11 cellular contexts compared by ENCODE assay signal in genomic region chr6:138105446-138105845, GRCh38. TPM values are rescaled to one million over a fixed set of nuclear protein-coding genes. Genes with fewer than 3 reads are reported as not detected.
A peak's percentile ranks its signal among the peaks of the same experiment; 100 is the strongest.
DNase-seq lines count a peak whose midpoint lies in the region; ATAC-seq and TF ChIP-seq lines count a peak whose summit lies in the region.
"Had no signal": no experiment of that assay in that cellular context is flagged by ENCODE, and none has a peak within 500 bp of the region (broad histone marks: within the 10 kb centered on the region; RNA-seq: fewer than 3 reads in every experiment).

No MANE protein-coding gene starts in this region.

- no peaks in the 10 kb centered on the region for H4K20me1 ChIP-seq in mammary epithelial cell (ENCODE audit: insufficient read depth, low read length)

- peaks cover 22 to 40% (median 22%) of the 10 kb centered on the region in 3 donors for H3K4me1 Mint-ChIP-seq in CD8-positive, alpha-beta memory T cell

- in situ Hi-C loops in mammary epithelial cell (cut with MboI; ENCODE audit: low sequenced_read_pairs in 2 of 2) = loop anchor here (5.0 to 25.0 kb wide), 4 partner anchors 73 to 657 kb away; partner anchors contain the start of gene CCDC28A (in 2 of the 2)

- H3K9me3 Mint-ChIP-seq in CD8-positive, alpha-beta memory T cell = no peaks in the 10 kb centered on the region

- peak overlapping the region; percentile 80 for H2BK15ac ChIP-seq in mesendoderm (replicated peaks; ENCODE audit: low read depth)

- peak overlapping the region; percentile 100 for H3K9ac ChIP-seq in mammary epithelial cell (ENCODE audit: insufficient read depth, low read length)
- H3K9ac ChIP-seq in mesendoderm (ENCODE audit: low read length) = peak overlapping the region; percentile 54

- H3K56ac ChIP-seq in mesendoderm (ENCODE audit: low read length) = peak overlapping the region; percentile 71

- peak overlapping the region; percentile 25 to 94 (median 91) for H3K4me3 Mint-ChIP-seq in CD8-positive, alpha-beta memory T cell

- peak overlapping the region; percentile 67 for H3K4ac ChIP-seq in mesendoderm (ENCODE audit: low read depth, low read length)

- peaks cover 0 to 4% (median 2%) of the 10 kb centered on the region in 3 donors for H3K36me3 Mint-ChIP-seq in CD8-positive, alpha-beta memory T cell

- no peak overlapping the region for H3K23ac ChIP-seq in mesendoderm (ENCODE audit: low read length)

- peak in 1 of 2 donors; percentile 6 for TF ChIP-seq CTCF in mammary epithelial cell (conservative IDR thresholded peaks at IDR 0.05 in 1 of 2, IDR thresholded peaks at IDR 0.05 in 1 of 2; ENCODE audit: extremely low read depth in 1 of 2, insufficient read depth in 1 of 2, low read depth in 1 of 2, low read length in 2 of 2)

- intact Hi-C loops in mammary epithelial cell (cut with micrococcal nuclease) = loop anchor here (1.0 to 10.0 kb wide), 3 partner anchors 17 to 441 kb away; no protein-coding TSS in a partner anchor

- H3K27me3 ChIP-seq in CD8-positive, alpha-beta memory T cell (ENCODE audit: insufficient read depth, low read length, poor library complexity, severe bottlenecking) = peaks cover 10% of the 10 kb centered on the region
- H3K27me3 ChIP-seq in MG63 = no peaks in the 10 kb centered on the region
- no peaks in the 10 kb centered on the region for H3K27me3 ChIP-seq in mammary epithelial cell (ENCODE audit: insufficient read depth, low read length)
- H3K27me3 ChIP-seq in mesendoderm (ENCODE audit: insufficient read depth, low read length, poor library complexity) = no peaks in the 10 kb centered on the region

- BruUV-seq in mammary epithelial cell (replicated peaks; lab: Mats Ljungman, UMichigan) = no TSS peak

- peak overlapping the region; percentile 85 for H3K18ac ChIP-seq in mesendoderm (ENCODE audit: low read length)

- H4K8ac ChIP-seq in mesendoderm (ENCODE audit: low read depth, low read length) = no peak overlapping the region

- no peak overlapping the region for H2BK5ac ChIP-seq in mesendoderm (ENCODE audit: low read length)

- H3K4me1 ChIP-seq in CD8-positive, alpha-beta memory T cell (ENCODE audit: insufficient read depth, low read length) = peaks cover 13% of the 10 kb centered on the region
- peaks cover 31% of the 10 kb centered on the region for H3K4me1 ChIP-seq in mammary epithelial cell (ENCODE audit: insufficient read depth, low read length)
- peaks cover 11% of the 10 kb centered on the region for H3K4me1 ChIP-seq in mesendoderm (ENCODE audit: control insufficient read depth, low read depth, low read length)

- no peak overlapping the region for H3K27ac ChIP-seq in CD8-positive, alpha-beta memory T cell (ENCODE audit: low read depth, low read length)
- peak overlapping the region; percentile 99 for H3K27ac ChIP-seq in mammary epithelial cell (ENCODE audit: insufficient read depth, low read depth, low read length)
- H3K27ac ChIP-seq in mesendoderm (ENCODE audit: low read depth, low read length) = peak overlapping the region; percentile 56

- POLR2A ChIA-PET in CD8-positive, alpha-beta memory T cell (lab: Charles Lee) = no interaction called here

- no peak overlapping the region for H4K5ac ChIP-seq in mesendoderm (ENCODE audit: low read length)

- H3K79me1 ChIP-seq in mesendoderm (ENCODE audit: low read length) = no peaks in the 10 kb centered on the region

- no peak overlapping the region for H3K4me3 ChIP-seq in CD8-positive, alpha-beta memory T cell (ENCODE audit: low read length)
- H3K4me3 ChIP-seq in MG63 (peak overlapping the region; percentile 81), mammary epithelial cell (replicated peaks in 1 of 3; ENCODE audit: insufficient read depth in 1 of 3, low read depth in 2 of 3, low read length in 3 of 3) (peak overlapping the region; percentile 82 to 95 (median 90)), mesendoderm (ENCODE audit: low read length) (no peak overlapping the region)

- H3K4me2 ChIP-seq in mammary epithelial cell (ENCODE audit: insufficient read depth, low read depth, low read length) (peak overlapping the region; percentile 91), mesendoderm (ENCODE audit: low read length) (peak overlapping the region; percentile 41)

- H3K9me3 ChIP-seq in CD8-positive, alpha-beta memory T cell (ENCODE audit: low read length) = no peaks in the 10 kb centered on the region
- no peaks in the 10 kb centered on the region for H3K9me3 ChIP-seq in MG63
- no peaks in the 10 kb centered on the region for H3K9me3 ChIP-seq in mammary epithelial cell (replicated peaks; ENCODE audit: insufficient read depth, low read length)

- H3K79me2 ChIP-seq in mammary epithelial cell (ENCODE audit: insufficient read depth, low read length) (peaks cover 71% of the 10 kb centered on the region), mesendoderm (ENCODE audit: control insufficient read depth, insufficient read depth, low read length) (peaks cover 20% of the 10 kb centered on the region)

- ATAC-seq in HG03159 (IDR thresholded peaks at IDR 0.05; ENCODE audit: unreplicated experiment) = no peak

- no peak for DNase-seq in CD8-positive, alpha-beta memory T cell
- DNase-seq in MG63 (no peak), mammary epithelial cell (peak; percentile 93), mesendoderm (peak; percentile 27), medulla oblongata (ENCODE audit: extremely low spot score) (no peak)
- DNase-seq in activated T-cell treated with anti-CD3 and anti-CD28 coated beads, Interleukin-2, amount 50 U/mL, for 1 hour = no peak
- no peak for DNase-seq in activated CD4-positive, alpha-beta T cell treated with anti-CD3 and anti-CD28 coated beads for 48 hours
- DNase-seq: GDM1; NCI-H2081 treated with DMSO at 0.1 percent for 48 hours; stimulated activated CD4-positive, alpha-beta T cell treated with anti-CD3 and anti-CD28 coated beads, Interleukin-1b, Interleukin-23, amount 100 ng/mL, for 48 hours had no signal

- H3K27me3 Mint-ChIP-seq in CD8-positive, alpha-beta memory T cell = peaks cover 0 to 3% of the 10 kb centered on the region in 2 donors

- H3K27ac Mint-ChIP-seq in CD8-positive, alpha-beta memory T cell = peak overlapping the region in 1 of 8 donors; percentile 17

- no peak overlapping the region for H2AK5ac ChIP-seq in mesendoderm (ENCODE audit: low read length)

- H2AFZ ChIP-seq in mammary epithelial cell (ENCODE audit: low read depth, low read length) = no peak overlapping the region

- dilution Hi-C loops in mammary epithelial cell (cut with HindIII; ENCODE audit: low sequenced_read_pairs) = no loop called here

- no peak overlapping the region for H2BK120ac ChIP-seq in mesendoderm (ENCODE audit: low read depth, low read length)

- CTCF ChIA-PET in CD8-positive, alpha-beta memory T cell (lab: Charles Lee) = interaction anchor here (0.8 to 3.4 kb wide), 4 partner anchors 10 to 103 kb away, joined by 3 to 24 read pairs (median 18); no protein-coding TSS in a partner anchor
- CTCF ChIA-PET in mammary epithelial cell (lab: Charles Lee; ENCODE audit: low non-redundant PET) = interaction anchor here (1.7 kb wide), 2 partner anchors 98 to 101 kb away, joined by 7 to 8 read pairs; no protein-coding TSS in a partner anchor

- WGBS in mammary epithelial cell (ENCODE audit: low coverage, missing lambda C conversion rate) = 2% methylated on average over 5 of the region's 5 CpGs
- no CpG with 5 or more reads among the region's 5 CpGs for WGBS in mesendoderm (ENCODE audit: extremely low coverage, insufficient coverage, low lambda C conversion rate)

- no peaks in the 10 kb centered on the region for H3K36me3 ChIP-seq in CD8-positive, alpha-beta memory T cell (ENCODE audit: insufficient read depth, low read length)
- peaks cover 3% of the 10 kb centered on the region for H3K36me3 ChIP-seq in MG63
- H3K36me3 ChIP-seq in mammary epithelial cell (ENCODE audit: insufficient read depth, low read length) = no peaks in the 10 kb centered on the region
- no peaks in the 10 kb centered on the region for H3K36me3 ChIP-seq in mesendoderm (ENCODE audit: control insufficient read depth, insufficient read depth, low read length)

RNA-seq across cellular contexts. Expression of gene PERP, which starts 1.8 kb away (rescaled TPM):
- total RNA-seq in CD8-positive, alpha-beta memory T cell = 1 to 10 TPM; 8.0 to 8.7 TPM
- 6.4 TPM for polyA plus RNA-seq in CD8-positive, alpha-beta memory T cell
- 38.7 and 43.6 TPM in 2 replicates for total RNA-seq in MG63 (2014; rRNA removed; shearing (Covaris generic); ENCODE audit: low replicate concordance)
- total RNA-seq in mammary epithelial cell = 100 to 1,000 TPM; 266 to 424 TPM
- 159 TPM for polyA plus RNA-seq in mammary epithelial cell
- 226 TPM for polyA minus RNA-seq in mammary epithelial cell
- polyA plus RNA-seq in mesendoderm (2013, experiment 1 of 2) = 82.2 TPM
- polyA plus RNA-seq in mesendoderm (2013, experiment 2 of 2) = 82.8 TPM

RNA-seq across cellular contexts. Expression of gene ARFGEF3, which starts 56.3 kb away (rescaled TPM):
- under 1 TPM; 0.09 to 0.11 TPM for total RNA-seq in CD8-positive, alpha-beta memory T cell
- polyA plus RNA-seq in CD8-positive, alpha-beta memory T cell = not detected
- 3.7 and 5.1 TPM in 2 replicates for total RNA-seq in MG63 (2014; rRNA removed; shearing (Covaris generic); ENCODE audit: low replicate concordance)
- total RNA-seq in mammary epithelial cell = 1 to 10 TPM; 1.6 to 7.3 TPM
- polyA plus RNA-seq in mammary epithelial cell = 0.51 TPM
- 2.8 TPM for polyA minus RNA-seq in mammary epithelial cell
- 8.2 TPM for polyA plus RNA-seq in mesendoderm (2013, experiment 1 of 2)
- polyA plus RNA-seq in mesendoderm (2013, experiment 2 of 2) = 8.0 TPM

Comparison
In these comparisons a context has a peak if more than half of its experiments do, and no peak if none do; other contexts are left out.
1. DNase-seq: peak in mammary epithelial cell (single experiment) and mesendoderm (single experiment); none in CD8-positive, alpha-beta memory T cell (0 of 5), MG63 (single experiment), activated T-cell treated with anti-CD3 and anti-CD28 coated beads, Interleukin-2, amount 50 U/mL, for 1 hour (single experiment), medulla oblongata (single experiment) and activated CD4-positive, alpha-beta T cell treated with anti-CD3 and anti-CD28 coated beads for 48 hours (single experiment).
2. H3K4me3 ChIP-seq: peak in MG63 (single experiment) and mammary epithelial cell (3 of 3); none in CD8-positive, alpha-beta memory T cell (single experiment) and mesendoderm (single experiment).